In the genomic region with DNA sequence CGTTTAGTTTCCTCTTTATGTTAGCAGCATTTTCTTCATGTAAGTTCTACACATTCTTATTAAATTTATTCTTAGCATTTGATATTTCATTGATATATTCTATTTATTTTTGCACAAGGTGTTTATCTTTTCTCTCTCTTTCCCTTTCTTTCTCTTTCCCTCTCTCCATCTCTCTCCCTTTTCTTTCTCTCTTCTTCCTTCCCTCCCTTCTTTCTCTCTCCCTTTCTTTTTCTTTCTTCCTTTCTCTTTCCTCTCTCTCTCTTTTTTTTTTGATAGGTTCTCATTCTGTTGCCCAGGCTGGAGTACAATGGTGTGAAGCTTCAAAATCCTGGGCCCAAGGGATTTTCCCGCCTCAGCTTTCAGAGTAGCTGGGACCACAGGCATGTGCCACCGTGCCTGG, we compare ENCODE assay signal across 30 cellular contexts.
"Had no signal": no experiment of that assay in that cellular context is flagged by ENCODE, and none has a peak within 500 bp of the region (broad histone marks: within the 10 kb centered on the region; RNA-seq: fewer than 3 reads in every experiment).

No MANE protein-coding gene starts in this region.

- H3K4me3 ChIP-seq: pancreas, psoas muscle, right lobe of liver, sigmoid colon, suprapubic skin, tibial artery, transverse colon, upper lobe of right lung, uterus had no signal

- H3K9me3 Mint-ChIP-seq: natural killer cell treated with Interleukin-12 subunit alpha and Interleukin-12 subunit beta and Interleukin-15 and Interleukin-18, amount 100 ng/mL, for 72 hours had no signal

- H3K27ac Mint-ChIP-seq: naive thymus-derived CD8-positive, alpha-beta T cell; natural killer cell treated with Interleukin-12 subunit alpha and Interleukin-12 subunit beta and Interleukin-15 and Interleukin-18, amount 100 ng/mL, for 72 hours; nephron progenitor cell; progenitor cell of endocrine pancreas; stimulated activated memory B cell treated with anti-CD40 and anti-IgM and Interleukin-4, amounts not matched to agents 10 μg/mL and 1 μg/mL and 100 μg/mL, for 72 hours; stimulated activated naive CD8-positive, alpha-beta T cell treated with anti-CD3 and anti-CD28 coated beads, Interleukin-15, amount 100 ng/mL, for 72 hours; type B pancreatic cell had no signal

- DNase-seq: naive thymus-derived CD8-positive, alpha-beta T cell; nephron progenitor cell; nucleus accumbens; pancreas; posterior cingulate gyrus; psoas muscle; right cardiac atrium; right lobe of liver; sigmoid colon; small intestine; stimulated activated CD4-positive, alpha-beta T cell treated with anti-CD3 and anti-CD28 coated beads, Interleukin-15, amount 100 ng/mL, for 24 hours; stimulated activated CD4-positive, alpha-beta T cell treated with anti-CD3 and anti-CD28 coated beads, Interleukin-2, amount 100 ng/mL, for 24 hours; stimulated activated CD4-positive, alpha-beta T cell treated with anti-CD3 and anti-CD28 coated beads, Interleukin-2, amount 100 ng/mL, for 48 hours; stimulated activated CD4-positive, alpha-beta T cell treated with anti-CD3 and anti-CD28 coated beads, Interleukin-4, amount 100 ng/mL, for 24 hours; stimulated activated naive CD4-positive, alpha-beta T cell; stimulated activated naive CD8-positive, alpha-beta T cell treated with anti-CD3 and anti-CD28 coated beads, Interleukin-15, amount 100 ng/mL, for 72 hours; stimulated activated naive CD8-positive, alpha-beta T cell treated with anti-CD3 and anti-CD28 coated beads, Interleukin-15, Interleukin-2, amounts not matched to agents 100 U/mL and 50 U/mL, for 24 hours; substantia nigra; tibial artery; transverse colon; upper lobe of right lung; uterus had no signal

- H3K4me1 ChIP-seq: pancreas, right lobe of liver, sigmoid colon, testis, tibial artery, transverse colon, upper lobe of right lung, uterus had no signal

- H3K4me1 Mint-ChIP-seq: naive thymus-derived CD8-positive, alpha-beta T cell; neural crest cell; stimulated activated memory B cell treated with anti-CD40 and anti-IgM and Interleukin-4, amounts not matched to agents 10 μg/mL and 1 μg/mL and 100 μg/mL, for 72 hours; stimulated activated naive CD8-positive, alpha-beta T cell treated with anti-CD3 and anti-CD28 coated beads, Interleukin-15, amount 100 ng/mL, for 72 hours had no signal

- H3K27ac ChIP-seq: neutrophil, pancreas, psoas muscle, right lobe of liver, sigmoid colon, suprapubic skin, testis, tibial artery, transverse colon, upper lobe of right lung, uterus had no signal

- H3K27me3 ChIP-seq: neutrophil, pancreas, right lobe of liver, sigmoid colon, suprapubic skin, testis, tibial artery, transverse colon, upper lobe of right lung, uterus had no signal

- H3K9me3 ChIP-seq: neutrophil, pancreas, psoas muscle, right lobe of liver, suprapubic skin, testis, tibial artery, transverse colon, upper lobe of right lung, uterus had no signal

- FAIRE-seq: pancreas, small intestine had no signal

- H3K36me3 Mint-ChIP-seq: naive thymus-derived CD8-positive, alpha-beta T cell; natural killer cell treated with Interleukin-12 subunit alpha and Interleukin-12 subunit beta and Interleukin-15 and Interleukin-18, amount 100 ng/mL, for 72 hours; stimulated activated memory B cell treated with anti-CD40 and anti-IgM and Interleukin-4, amounts not matched to agents 10 μg/mL and 1 μg/mL and 100 μg/mL, for 72 hours; type B pancreatic cell had no signal

- H3K27me3 Mint-ChIP-seq: progenitor cell of endocrine pancreas; stimulated activated memory B cell treated with anti-CD40 and anti-IgM and Interleukin-4, amounts not matched to agents 10 μg/mL and 1 μg/mL and 100 μg/mL, for 72 hours; stimulated activated naive CD8-positive, alpha-beta T cell treated with anti-CD3 and anti-CD28 coated beads, Interleukin-15, amount 100 ng/mL, for 72 hours had no signal

- H3K4me3 Mint-ChIP-seq: naive thymus-derived CD8-positive, alpha-beta T cell; natural killer cell treated with Interleukin-12 subunit alpha and Interleukin-12 subunit beta and Interleukin-15 and Interleukin-18, amount 100 ng/mL, for 72 hours; nephron progenitor cell; neural crest cell; stimulated activated memory B cell treated with anti-CD40 and anti-IgM and Interleukin-4, amounts not matched to agents 10 μg/mL and 1 μg/mL and 100 μg/mL, for 72 hours; stimulated activated naive CD8-positive, alpha-beta T cell treated with anti-CD3 and anti-CD28 coated beads, Interleukin-15, amount 100 ng/mL, for 72 hours; type B pancreatic cell had no signal

- ATAC-seq: naive thymus-derived CD8-positive, alpha-beta T cell; natural killer cell treated with Interleukin-12 subunit alpha and Interleukin-12 subunit beta and Interleukin-15 and Interleukin-18, amount 100 ng/mL, for 72 hours; pancreas; psoas muscle; right cardiac atrium; right lobe of liver; stimulated activated memory B cell treated with anti-CD40 and anti-IgM and Interleukin-4, amounts not matched to agents 10 μg/mL and 1 μg/mL and 100 μg/mL, for 72 hours; stimulated activated naive CD8-positive, alpha-beta T cell treated with anti-CD3 and anti-CD28 coated beads, Interleukin-15, amount 100 ng/mL, for 72 hours; stimulated activated naive CD8-positive, alpha-beta T cell treated with anti-CD3 and anti-CD28 coated beads, Interleukin-15, Interleukin-2, amounts not matched to agents 100 U/mL and 50 U/mL, for 24 hours; upper lobe of right lung had no signal

- H3K36me3 ChIP-seq: neutrophil, pancreas, right lobe of liver, sigmoid colon, suprapubic skin, tibial artery, transverse colon, upper lobe of right lung, uterus had no signal
